Comparison of ENCODE assay signal across 8 cellular contexts in the genomic region with DNA sequence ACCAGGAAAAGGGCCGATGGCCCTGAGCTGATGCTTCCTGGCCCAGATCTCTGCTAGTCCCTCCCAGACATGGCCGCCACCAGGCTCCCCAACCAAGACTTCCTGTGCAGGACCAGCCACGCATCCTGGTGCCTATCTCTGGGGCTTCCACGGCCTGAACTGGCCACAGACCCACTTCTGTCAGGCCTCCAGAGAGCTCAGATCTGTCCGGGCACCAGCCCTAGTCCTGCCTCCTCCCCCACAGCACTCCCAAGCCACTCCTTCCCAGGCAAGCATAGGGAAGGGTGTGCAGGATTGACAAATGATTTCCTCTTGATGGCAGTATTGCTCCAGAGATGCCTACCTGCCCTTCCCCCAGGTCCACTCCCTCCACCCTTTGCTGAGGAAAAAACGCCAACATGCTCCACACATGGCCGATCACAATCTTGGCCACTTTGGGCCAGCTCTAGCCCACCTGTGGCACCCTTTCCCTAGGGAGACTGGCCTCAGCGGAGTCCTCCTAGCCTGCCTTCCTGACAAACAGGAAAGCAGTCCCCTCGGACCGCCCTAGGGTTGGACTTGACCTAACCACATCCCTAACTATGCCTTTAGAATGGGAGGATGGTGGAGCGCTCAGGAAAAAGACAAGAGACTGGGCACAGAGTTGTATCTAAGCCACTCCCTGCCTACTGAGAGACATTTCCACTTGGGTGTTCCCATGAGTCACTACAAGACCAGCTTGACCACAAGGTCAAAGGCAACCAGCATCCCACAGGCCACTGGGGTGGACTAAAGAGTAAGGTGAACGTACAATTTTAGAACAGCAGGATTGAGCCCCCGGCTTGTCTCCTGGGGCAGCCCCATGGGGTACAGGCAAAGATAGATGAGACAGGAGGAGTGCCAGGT.
DNase-seq lines count a peak whose midpoint lies in the region; ATAC-seq and TF ChIP-seq lines count a peak whose summit lies in the region.

No MANE protein-coding gene starts in this region.

- intact Hi-C loops in head of caudate nucleus (cut with DNase I) (no loop called here), tibial artery (cut with DNase I; ENCODE audit: low total_unique reads) (no loop called here)

- H3K4me1 ChIP-seq in skeletal muscle satellite cell (ENCODE audit: control insufficient read depth, insufficient read depth, low read length) = peaks cover 6% of the 10 kb centered on the region
- H3K4me1 ChIP-seq in tibial artery = peaks cover 0 to 13% (median 0%) of the 10 kb centered on the region in 4 donors

- H3K4me2 ChIP-seq in skeletal muscle satellite cell (ENCODE audit: low read length) = peak overlapping the region; percentile 67

- H3K27me3 ChIP-seq in skeletal muscle satellite cell (ENCODE audit: control insufficient read depth, insufficient read depth, low read length) (peaks cover 4% of the 10 kb centered on the region), tibial artery (no peaks in the 10 kb centered on the region)

- peaks cover 5% of the 10 kb centered on the region for H3K9me3 ChIP-seq in skeletal muscle satellite cell (replicated peaks; ENCODE audit: low read length)
- H3K9me3 ChIP-seq in tibial artery = peaks cover 0 to 6% (median 0%) of the 10 kb centered on the region in 3 donors

- H3K4me3 ChIP-seq in skeletal muscle satellite cell (ENCODE audit: low read length) = peak overlapping the region; percentile 58
- no peak overlapping the region for H3K4me3 ChIP-seq in tibial artery

- peak; percentile 60 for ATAC-seq in GM21423 (IDR thresholded peaks at IDR 0.05; ENCODE audit: unreplicated experiment)

- H3K9ac ChIP-seq in skeletal muscle satellite cell (ENCODE audit: low read depth, low read length) = peak overlapping the region; percentile 39

- DNase-seq in DMS79 treated with DMSO at 0.1 percent for 48 hours (lab: John Stamatoyannopoulos, UW) = peak; percentile 0
- peak; percentile 56 for DNase-seq in HuH-7.5 (ENCODE audit: low spot score)
- peak; percentile 54 for DNase-seq in T follicular helper cell (ENCODE audit: low read depth)
- DNase-seq in head of caudate nucleus = peak in 38 of 42 donors; percentile 9 to 88 (median 74)
- DNase-seq in stimulated activated CD4-positive, alpha-beta T cell treated with anti-CD3 and anti-CD28 coated beads, Interleukin-4, amount 100 ng/mL, for 4 hours = no peak
- no peak for DNase-seq in tibial artery

- no peak overlapping the region for H3K27ac ChIP-seq in tibial artery

- H3K36me3 ChIP-seq in skeletal muscle satellite cell (ENCODE audit: insufficient read depth, low read length) (no peaks in the 10 kb centered on the region), tibial artery (no peaks in the 10 kb centered on the region)

- no peak for TF ChIP-seq CTCF in tibial artery (IDR thresholded peaks at IDR 0.05)

Comparison
In these comparisons a context has a peak if more than half of its experiments do, and no peak if none do; other contexts are left out.
1. DNase-seq: peak in DMS79 treated with DMSO at 0.1 percent for 48 hours (single experiment), HuH-7.5 (single experiment), T follicular helper cell (single experiment) and head of caudate nucleus (38 of 42); none in stimulated activated CD4-positive, alpha-beta T cell treated with anti-CD3 and anti-CD28 coated beads, Interleukin-4, amount 100 ng/mL, for 4 hours (0 of 2) and tibial artery (0 of 2).